ENCODE assay signal across 27 cellular contexts in the genomic region with DNA sequence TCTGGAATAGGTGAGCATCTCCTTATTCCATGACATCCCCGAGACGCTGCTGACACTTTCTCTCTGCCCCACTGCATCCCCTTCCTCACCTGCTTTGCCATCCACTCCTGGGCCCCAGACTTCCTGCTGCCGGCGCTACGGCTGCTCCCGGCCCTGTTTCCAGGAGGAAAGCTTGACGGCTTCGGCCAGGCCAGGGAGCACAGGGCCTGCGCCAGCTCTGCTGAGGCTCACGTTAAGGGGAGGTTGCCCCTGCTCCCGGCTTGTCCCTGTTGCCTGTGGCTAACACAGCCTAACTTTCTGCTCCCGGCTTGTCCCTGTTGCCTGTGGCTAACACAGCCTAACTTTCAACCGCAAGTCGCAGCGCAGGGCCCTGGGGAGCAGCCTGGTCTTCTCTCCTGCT.
"Had no signal": no experiment of that assay in that cellular context is flagged by ENCODE, and none has a peak within 500 bp of the region (broad histone marks: within the 10 kb centered on the region; RNA-seq: fewer than 3 reads in every experiment).

No MANE protein-coding gene starts in this region.

- H3K36me3 ChIP-seq: esophagus squamous epithelium, gastrocnemius medialis, heart right ventricle, left lung, lower lobe of right lung had no signal

- DNase-seq: dermis blood vessel endothelial cell; dorsolateral prefrontal cortex; effector CD4-positive, alpha-beta T cell; effector memory CD4-positive, alpha-beta T cell; erythroblast; esophagus squamous epithelium; foreskin fibroblast; foreskin melanocyte; gastrocnemius medialis; glutamatergic neuron; head of caudate nucleus; heart right ventricle; hippocampal formation; left cardiac atrium; left lung; left ventricle myocardium superior; lower lobe of right lung; mesenchymal stem cell; mucosa of descending colon; naive B cell had no signal

- H3K4me3 Mint-ChIP-seq: mesothelial cell of epicardium, naive B cell had no signal

- H3K27ac Mint-ChIP-seq: mesothelial cell of epicardium, naive B cell had no signal

- FAIRE-seq: colon, islet of Langerhans, keratinocyte had no signal

- H3K9me3 ChIP-seq: left lung, mucosa of descending colon had no signal

- H3K27ac ChIP-seq: coronary artery, dorsolateral prefrontal cortex, epithelial cell of prostate, esophagus squamous epithelium, gastrocnemius medialis, heart right ventricle, left lung, lower lobe of right lung had no signal

- H3K27me3 ChIP-seq: dorsolateral prefrontal cortex, esophagus squamous epithelium, gastrocnemius medialis, heart right ventricle, left lung had no signal

- H3K4me1 Mint-ChIP-seq: mesothelial cell of epicardium, naive B cell had no signal

- H3K36me3 Mint-ChIP-seq: mesothelial cell of epicardium, naive B cell had no signal

- ATAC-seq: esophagus mucosa, gastrocnemius medialis, heart right ventricle, left cardiac atrium, left lung, left ventricle myocardium superior, lower lobe of right lung, mucosa of descending colon had no signal

- H3K4me1 ChIP-seq: esophagus squamous epithelium, gastrocnemius medialis, heart right ventricle, left lung, lower lobe of right lung had no signal

- H3K4me3 ChIP-seq: coronary artery, dorsolateral prefrontal cortex, esophagus squamous epithelium, gastrocnemius medialis, heart right ventricle, left lung, lower lobe of right lung, mucosa of descending colon had no signal
